20 cellular contexts compared by ENCODE assay signal in the genomic region with DNA sequence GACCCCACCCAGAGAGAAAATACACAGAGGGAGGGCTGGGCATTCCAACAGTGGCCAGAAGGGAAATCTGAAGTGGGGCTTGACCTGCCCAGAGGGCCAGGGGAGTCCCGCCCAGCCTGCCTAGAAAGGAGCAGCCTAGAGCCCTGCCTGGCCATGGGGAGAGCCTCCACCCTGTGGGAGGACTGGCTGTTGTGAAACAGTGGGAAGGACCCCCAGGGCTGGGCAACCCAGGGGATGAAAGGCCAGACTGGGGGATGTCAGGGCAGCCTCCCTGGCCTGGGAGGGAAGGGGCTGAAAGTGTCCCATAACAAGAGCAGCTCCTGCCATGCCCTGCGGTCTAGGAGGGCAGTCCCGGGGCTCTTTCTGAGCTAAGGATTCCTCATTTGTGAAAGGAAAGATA.
A peak's percentile ranks its signal among the peaks of the same experiment; 100 is the strongest.
DNase-seq lines count a peak whose midpoint lies in the region; ATAC-seq, FAIRE-seq and TF ChIP-seq lines count a peak whose summit lies in the region.
"Had no signal": no experiment of that assay in that cellular context is flagged by ENCODE, and none has a peak within 500 bp of the region (broad histone marks: within the 10 kb centered on the region; RNA-seq: fewer than 3 reads in every experiment).

No MANE protein-coding gene starts in this region.

- DNase-seq in CD8-positive, alpha-beta T cell, result no peak
- no peak for DNase-seq in Karpas-422
- no peak for DNase-seq in esophagus muscularis mucosa (ENCODE audit: extremely low spot score)
- no peak for DNase-seq in natural killer cell treated with Interleukin-12 subunit alpha and Interleukin-12 subunit beta and Interleukin-15 and Interleukin-18, amount 100 ng/mL, for 72 hours (ENCODE audit: low spot score)
- no peak for DNase-seq in osteoblast (ENCODE audit: insufficient read length, low spot score, missing footprints)
- DNase-seq in HepG2 (ENCODE audit: low spot score), result no peak
- no peak for DNase-seq in endothelial cell (ENCODE audit: low spot score)
- no peak for DNase-seq in aorta
- DNase-seq: activated CD4-positive, alpha-beta T cell treated with anti-CD3 and anti-CD28 coated beads, Interleukin-2, amount 10 ng/mL, durations not matched to agents 7 days and 5 days; activated gamma-delta T cell; anterior cingulate cortex; DND-41; HFFc6; NCI-H1930; NCI-H446 treated with DMSO at 0.1 percent for 48 hours; spleen; T-helper 1 cell had no signal

- H3K27me3 ChIP-seq in CD8-positive, alpha-beta T cell (ENCODE audit: insufficient read depth, low read length), result no peaks in the 10 kb centered on the region
- H3K27me3 ChIP-seq in Karpas-422 (ENCODE audit: low read length), result no peaks in the 10 kb centered on the region
- H3K27me3 ChIP-seq in esophagus muscularis mucosa, result no peaks in the 10 kb centered on the region
- H3K27me3 ChIP-seq in osteoblast (ENCODE audit: insufficient read depth, low read length), result no peaks in the 10 kb centered on the region
- H3K27me3 ChIP-seq in HepG2 (ENCODE audit: control insufficient read depth in 1 of 2, insufficient read depth in 2 of 2, low read length in 2 of 2), result peaks cover 0 to 24% of the 10 kb centered on the region in 2 experiments; a peak in 1 of 5 replicates
- no peaks in the 10 kb centered on the region for H3K27me3 ChIP-seq in aorta (ENCODE audit: control insufficient read depth in 1 of 2, insufficient read depth in 2 of 2, low read length in 1 of 2)
- H3K27me3 ChIP-seq: spleen had no signal

- H3K27me3 Mint-ChIP-seq in CD8-positive, alpha-beta T cell (ENCODE audit: low read depth), result no peaks in the 10 kb centered on the region
- H3K27me3 Mint-ChIP-seq in natural killer cell treated with Interleukin-12 subunit alpha and Interleukin-12 subunit beta and Interleukin-15 and Interleukin-18, amount 100 ng/mL, for 72 hours, result no peaks in the 10 kb centered on the region
- H3K27me3 Mint-ChIP-seq in endothelial cell (ENCODE audit: unreplicated experiment), result peaks cover 6% of the 10 kb centered on the region

- H3K9me3 ChIP-seq in CD8-positive, alpha-beta T cell (ENCODE audit: low read length), result no peaks in the 10 kb centered on the region
- H3K9me3 ChIP-seq in Karpas-422 (ENCODE audit: low read length) (no peaks in the 10 kb centered on the region), esophagus muscularis mucosa (no peaks in the 10 kb centered on the region), osteoblast (ENCODE audit: low read depth, low read length) (no peaks in the 10 kb centered on the region), HepG2 (ENCODE audit: low read length) (no peaks in the 10 kb centered on the region), aorta (ENCODE audit: control insufficient read depth, low read length) (no peaks in the 10 kb centered on the region)
- H3K9me3 ChIP-seq: spleen had no signal

- H3K27ac ChIP-seq in CD8-positive, alpha-beta T cell (ENCODE audit: low read depth, low read length), result no peak overlapping the region
- H3K27ac ChIP-seq in Karpas-422 (ENCODE audit: low read length), result peak overlapping the region; percentile 47; the same call in 1 of the 2 replicates
- peak overlapping the region in 3 of 4 donors; percentile 26 to 47 (median 36) for H3K27ac ChIP-seq in esophagus muscularis mucosa (replicated peaks in 1 of 4)
- no peak overlapping the region for H3K27ac ChIP-seq in osteoblast (ENCODE audit: low read depth, low read length)
- no peak overlapping the region for H3K27ac ChIP-seq in HepG2 (ENCODE audit: extremely low read length, insufficient read depth, low read length)
- no peak overlapping the region for H3K27ac ChIP-seq in aorta (ENCODE audit: low read depth in 1 of 2, low read length in 2 of 2)
- H3K27ac ChIP-seq: KMS-11 had no signal

- ATAC-seq in CD8-positive, alpha-beta T cell, result no peak
- ATAC-seq in natural killer cell treated with Interleukin-12 subunit alpha and Interleukin-12 subunit beta and Interleukin-15 and Interleukin-18, amount 100 ng/mL, for 72 hours, result no peak
- ATAC-seq in HepG2 (no peak), aorta (ENCODE audit: low FRiP score) (no peak)

- no peak for FAIRE-seq in HepG2 (lab: Jason Lieb, UNC)
- FAIRE-seq: endometrium had no signal

- peaks cover 47% of the 10 kb centered on the region for H3K4me1 Mint-ChIP-seq in CD8-positive, alpha-beta T cell (ENCODE audit: low read depth)
- peaks cover 61 to 69% of the 10 kb centered on the region in 2 donors for H3K4me1 Mint-ChIP-seq in natural killer cell treated with Interleukin-12 subunit alpha and Interleukin-12 subunit beta and Interleukin-15 and Interleukin-18, amount 100 ng/mL, for 72 hours (ENCODE audit: low read depth in 2 of 2)
- peaks cover 39% of the 10 kb centered on the region for H3K4me1 Mint-ChIP-seq in endothelial cell (ENCODE audit: unreplicated experiment)

- no TSS peak for BruUV-seq in HepG2 (replicated peaks; lab: Mats Ljungman, UMichigan)

- H3K27ac Mint-ChIP-seq in CD8-positive, alpha-beta T cell, result peak overlapping the region; percentile 34
- H3K27ac Mint-ChIP-seq in natural killer cell treated with Interleukin-12 subunit alpha and Interleukin-12 subunit beta and Interleukin-15 and Interleukin-18, amount 100 ng/mL, for 72 hours, result peak overlapping the region; percentile 38 to 86
- no peak overlapping the region for H3K27ac Mint-ChIP-seq in endothelial cell (ENCODE audit: unreplicated experiment)
- H3K27ac Mint-ChIP-seq: HFFc6 had no signal

- H2AFZ ChIP-seq in Karpas-422 (ENCODE audit: low read length) (no peak overlapping the region), osteoblast (ENCODE audit: low read length) (no peak overlapping the region), HepG2 (ENCODE audit: low read length) (no peak overlapping the region)

- H3K36me3 ChIP-seq in CD8-positive, alpha-beta T cell (ENCODE audit: insufficient read depth, low read length), result no peaks in the 10 kb centered on the region
- H3K36me3 ChIP-seq in Karpas-422 (ENCODE audit: insufficient read depth, low read length) (no peaks in the 10 kb centered on the region), esophagus muscularis mucosa (no peaks in the 10 kb centered on the region), osteoblast (ENCODE audit: insufficient read depth, low read length) (no peaks in the 10 kb centered on the region), HepG2 (replicated peaks in 1 of 2; ENCODE audit: control insufficient read depth in 1 of 2, insufficient read depth in 2 of 2, low read length in 2 of 2) (no peaks in the 10 kb centered on the region), aorta (ENCODE audit: control insufficient read depth in 1 of 2, insufficient read depth in 2 of 2, low read length in 1 of 2) (no peaks in the 10 kb centered on the region)
- H3K36me3 ChIP-seq: spleen had no signal

- TF ChIP-seq EP300 in esophagus muscularis mucosa (IDR thresholded peaks at IDR 0.05), result no peak
- TF ChIP-seq EP300 in HepG2 (IDR thresholded peaks at IDR 0.05; ENCODE audit: low read depth in 2 of 2, low read length in 2 of 2), result no peak
- no peak for TF ChIP-seq EP300 in HepG2 (CRISPR knock-in tag; IDR thresholded peaks at IDR 0.05; ENCODE audit: borderline replicate concordance)

- H3K79me2 ChIP-seq in Karpas-422 (ENCODE audit: low read length) (no peaks in the 10 kb centered on the region), osteoblast (ENCODE audit: insufficient read depth, low read length) (no peaks in the 10 kb centered on the region), HepG2 (ENCODE audit: insufficient read depth, low read length) (no peaks in the 10 kb centered on the region)

- intact Hi-C loops in CD8-positive, alpha-beta T cell (cut with DNase I, micrococcal nuclease), result loop anchor here (2.0 to 5.0 kb wide), 4 partner anchors 91 to 215 kb away; no protein-coding TSS in a partner anchor
- intact Hi-C loops in esophagus muscularis mucosa (cut with DNase I), result loop anchor here (5.0 kb wide), 2 partner anchors 81 to 146 kb away; no protein-coding TSS in a partner anchor
- intact Hi-C loops in HepG2 (cut with micrococcal nuclease; ENCODE audit: unreplicated experiment), result no loop called here
- intact Hi-C loops in aorta (cut with DNase I), result loop anchor here (2.0 to 5.0 kb wide), 2 partner anchors 87 to 96 kb away; no protein-coding TSS in a partner anchor

- TF ChIP-seq CTCF in CD8-positive, alpha-beta T cell (IDR thresholded peaks at IDR 0.05), result no peak
- TF ChIP-seq CTCF in esophagus muscularis mucosa (IDR thresholded peaks at IDR 0.05) (no peak), osteoblast (IDR thresholded peaks at IDR 0.05; ENCODE audit: extremely low read depth, low read depth, low read length) (no peak), HepG2 (CRISPR knock-in tag; IDR thresholded peaks at IDR 0.05) (no peak), endothelial cell (IDR thresholded peaks at IDR 0.05; ENCODE audit: unreplicated experiment) (no peak)

- peaks cover 22% of the 10 kb centered on the region for H3K4me1 ChIP-seq in CD8-positive, alpha-beta T cell (ENCODE audit: insufficient read depth, low read length)
- H3K4me1 ChIP-seq in Karpas-422 (ENCODE audit: low read length) (peaks cover 100% of the 10 kb centered on the region), esophagus muscularis mucosa (peaks cover 53 to 70% (median 65%) of the 10 kb centered on the region in 4 donors), osteoblast (ENCODE audit: insufficient read depth, low read length) (peaks cover 39% of the 10 kb centered on the region), HepG2 (ENCODE audit: insufficient read depth, low read length) (peaks cover 20% of the 10 kb centered on the region), aorta (ENCODE audit: control insufficient read depth in 1 of 2, insufficient read depth in 2 of 2, low read length in 2 of 2) (peaks cover 3 to 4% of the 10 kb centered on the region in 2 donors)

- 95% methylated on average over 2 of the region's 3 CpGs for WGBS in esophagus muscularis mucosa
- WGBS in HepG2 (ENCODE audit: low lambda C conversion rate), result 60% methylated on average over 3 of the region's 3 CpGs
- WGBS in aorta, 2 donors, result 95 to 98% methylated on average over 3 of the region's 3 CpGs

- TF ChIP-seq POLR2A in esophagus muscularis mucosa (IDR thresholded peaks at IDR 0.05; ENCODE audit: low read depth) (no peak), HepG2 (IDR thresholded peaks at IDR 0.05; ENCODE audit: insufficient read depth in 1 of 2, low read depth in 2 of 2, low read length in 2 of 2) (no peak)

- H4K20me1 ChIP-seq in Karpas-422 (ENCODE audit: insufficient read depth, low read depth, low read length) (no peaks in the 10 kb centered on the region), osteoblast (ENCODE audit: insufficient read depth, low read length) (no peaks in the 10 kb centered on the region), HepG2 (ENCODE audit: insufficient read depth, low read length) (no peaks in the 10 kb centered on the region)

- no peaks in the 10 kb centered on the region for H3K9me3 Mint-ChIP-seq in CD8-positive, alpha-beta T cell
- no peaks in the 10 kb centered on the region for H3K9me3 Mint-ChIP-seq in natural killer cell treated with Interleukin-12 subunit alpha and Interleukin-12 subunit beta and Interleukin-15 and Interleukin-18, amount 100 ng/mL, for 72 hours
- H3K9me3 Mint-ChIP-seq in endothelial cell (ENCODE audit: unreplicated experiment), result no peaks in the 10 kb centered on the region
- H3K9me3 Mint-ChIP-seq: activated CD4-positive, alpha-beta T cell treated with anti-CD3 and anti-CD28 coated beads, Interleukin-2, amount 10 ng/mL, durations not matched to agents 7 days and 5 days; HFFc6; neural crest cell had no signal

- peak overlapping the region; percentile 42 for H3K9ac ChIP-seq in Karpas-422 (ENCODE audit: low read length)
- no peak overlapping the region for H3K9ac ChIP-seq in HepG2 (ENCODE audit: insufficient read depth, low read depth, low read length)
- H3K9ac ChIP-seq: KMS-11 had no signal

- H3K4me3 Mint-ChIP-seq in CD8-positive, alpha-beta T cell, result no peak overlapping the region
- H3K4me3 Mint-ChIP-seq in natural killer cell treated with Interleukin-12 subunit alpha and Interleukin-12 subunit beta and Interleukin-15 and Interleukin-18, amount 100 ng/mL, for 72 hours, result peak overlapping the region; percentile 33
- no peak overlapping the region for H3K4me3 Mint-ChIP-seq in endothelial cell (ENCODE audit: unreplicated experiment)
- H3K4me3 Mint-ChIP-seq: activated CD4-positive, alpha-beta T cell treated with anti-CD3 and anti-CD28 coated beads, Interleukin-2, amount 10 ng/mL, durations not matched to agents 7 days and 5 days; HFFc6; neural crest cell had no signal

- CTCF ChIA-PET in CD8-positive, alpha-beta T cell (lab: Charles Lee), result interaction anchor here (0.9 to 1.4 kb wide), 2 partner anchors 238 to 296 kb away, joined by 3 read pairs; no protein-coding TSS in a partner anchor
- CTCF ChIA-PET in HepG2 (lab: Yijun Ruan, JAX; ENCODE audit: low intra/inter-chr PET ratio, low total read pairs), result no interaction called here

- no peak for TF ChIP-seq RAD21 in HepG2 (CRISPR knock-in tag; IDR thresholded peaks at IDR 0.05)

- H3K36me3 Mint-ChIP-seq in CD8-positive, alpha-beta T cell, result no peaks in the 10 kb centered on the region
- no peaks in the 10 kb centered on the region for H3K36me3 Mint-ChIP-seq in natural killer cell treated with Interleukin-12 subunit alpha and Interleukin-12 subunit beta and Interleukin-15 and Interleukin-18, amount 100 ng/mL, for 72 hours
- peaks cover 4% of the 10 kb centered on the region for H3K36me3 Mint-ChIP-seq in endothelial cell (ENCODE audit: low read depth, unreplicated experiment)

- no peak overlapping the region for H3K4me2 ChIP-seq in Karpas-422 (ENCODE audit: low read depth, low read length, poor library complexity, severe bottlenecking)
- no peak overlapping the region for H3K4me2 ChIP-seq in osteoblast (ENCODE audit: insufficient read depth, low read length)
- no peak overlapping the region for H3K4me2 ChIP-seq in HepG2 (ENCODE audit: low read depth, low read length)
- H3K4me2 ChIP-seq: KMS-11 had no signal

- no peak overlapping the region for H3K4me3 ChIP-seq in CD8-positive, alpha-beta T cell (ENCODE audit: low read depth, low read length)
- H3K4me3 ChIP-seq in Karpas-422 (ENCODE audit: low read length) (no peak overlapping the region), esophagus muscularis mucosa (no peak overlapping the region), osteoblast (ENCODE audit: insufficient read depth, low read length) (no peak overlapping the region), HepG2 (replicated peaks in 1 of 3; ENCODE audit: insufficient read depth in 1 of 3, low read depth in 2 of 3, low read length in 3 of 3) (no peak overlapping the region), aorta (ENCODE audit: low read length in 2 of 2) (no peak overlapping the region)
- H3K4me3 ChIP-seq: spleen had no signal

- in situ Hi-C loops in HepG2 (cut with HindIII; ENCODE audit: extremely low pct_ligation_motif_present, low pct_unique_long_range_greater_than_20kb), result no loop called here

- POLR2A ChIA-PET in CD8-positive, alpha-beta T cell (lab: Charles Lee), result no interaction called here
- POLR2A ChIA-PET in HepG2 (lab: Yijun Ruan, JAX), result no interaction called here

- H3K9me2 ChIP-seq in Karpas-422 (replicated peaks; ENCODE audit: insufficient read depth, low read length), result no peaks in the 10 kb centered on the region

Comparison
In these comparisons a context has a peak if more than half of its experiments do, and no peak if none do; other contexts are left out.
1. H3K27ac ChIP-seq: peak in Karpas-422 (single experiment) and esophagus muscularis mucosa (3 of 4); none in CD8-positive, alpha-beta T cell (single experiment), osteoblast (single experiment), HepG2 (single experiment) and aorta (0 of 2).